ENCODE assay signal across 8 cellular contexts in the genomic region with DNA sequence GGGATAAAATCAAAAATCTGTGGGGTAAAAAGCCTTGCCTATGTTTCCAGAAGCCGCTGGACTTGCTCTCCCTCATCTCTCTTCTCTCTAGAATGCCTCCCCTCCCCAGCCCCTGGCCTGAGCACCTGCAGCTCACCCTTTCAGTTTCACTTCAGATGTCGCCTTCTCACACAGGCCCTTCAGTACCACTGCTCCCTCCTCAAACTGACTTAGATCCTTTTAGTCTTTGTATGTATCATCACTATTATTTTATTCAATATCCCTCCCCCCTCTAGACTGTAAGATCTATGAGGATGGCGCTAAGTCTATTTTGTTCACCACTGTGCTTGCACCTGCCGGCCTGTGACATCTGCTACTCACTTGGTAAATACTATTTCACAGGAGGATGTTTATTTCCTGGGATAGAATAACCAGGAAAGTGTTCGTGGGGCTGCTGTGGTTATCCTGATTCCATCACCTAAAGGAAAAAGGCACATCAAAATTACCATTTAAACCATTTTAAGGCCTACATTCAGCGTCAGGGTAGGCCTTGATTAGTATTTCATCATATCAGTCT.
A peak's percentile ranks its signal among the peaks of the same experiment; 100 is the strongest.
DNase-seq lines count a peak whose midpoint lies in the region; ATAC-seq and TF ChIP-seq lines count a peak whose summit lies in the region.

No MANE protein-coding gene starts in this region.

- 90% methylated on average over 6 of the region's 6 CpGs for WGBS in hepatocyte (ENCODE audit: low lambda C conversion rate, missing lambda C conversion rate)

- H3K4me3 Mint-ChIP-seq in type B pancreatic cell, result peak overlapping the region; percentile 51

- H3K4me2 ChIP-seq in DOHH2 (ENCODE audit: low read length) (0 out of 2 replicates have a peak overlapping the region, but pooled peaks have one; percentile 15), hepatocyte (no peak overlapping the region)

- TF ChIP-seq CTCF in DOHH2 (IDR thresholded peaks at IDR 0.05; ENCODE audit: low read depth, low read length, poor library complexity, severe bottlenecking) (no peak), type B pancreatic cell (conservative IDR thresholded peaks at IDR 0.05) (no peak), hepatocyte (IDR thresholded peaks at IDR 0.05; ENCODE audit: poor library complexity) (no peak)

- H3K27me3 Mint-ChIP-seq in type B pancreatic cell, result no peaks in the 10 kb centered on the region

- H3K79me2 ChIP-seq in DOHH2 (ENCODE audit: control insufficient read depth, low read length) (no peaks in the 10 kb centered on the region), hepatocyte (peaks cover 47% of the 10 kb centered on the region)

- H2AFZ ChIP-seq in hepatocyte, result no peak overlapping the region

- H3K9me3 Mint-ChIP-seq in type B pancreatic cell, result no peaks in the 10 kb centered on the region

- peaks cover 38% of the 10 kb centered on the region for H3K4me1 Mint-ChIP-seq in type B pancreatic cell (ENCODE audit: unreplicated experiment)

- H3K9me3 ChIP-seq in DOHH2 (ENCODE audit: control insufficient read depth, insufficient read depth, low read length), result no peaks in the 10 kb centered on the region
- no peaks in the 10 kb centered on the region for H3K9me3 ChIP-seq in hepatocyte (ENCODE audit: low read depth)

- H3K27ac Mint-ChIP-seq in type B pancreatic cell, result peak overlapping the region; percentile 17

- no peaks in the 10 kb centered on the region for H3K27me3 ChIP-seq in DOHH2 (ENCODE audit: control insufficient read depth, low read length)
- no peaks in the 10 kb centered on the region for H3K27me3 ChIP-seq in hepatocyte

- peak; percentile 68 for DNase-seq in NCI-H1092 treated with DMSO at 0.1 percent for 48 hours (lab: John Stamatoyannopoulos, UW)
- peak; percentile 9 for DNase-seq in activated gamma-delta T cell treated with anti-CD3 and anti-CD28 coated beads, Interleukin-2, amount 50 U/mL, for 16 hours (ENCODE audit: low read depth)
- DNase-seq in type B pancreatic cell (ENCODE audit: extremely low spot score, unreplicated experiment), result no peak
- DNase-seq in hepatocyte (ENCODE audit: low spot score), result no peak
- no peak for DNase-seq in globus pallidus (ENCODE audit: low spot score)
- DNase-seq in hippocampal formation (lab: John Stamatoyannopoulos, UW), result no peak

- peaks cover 18% of the 10 kb centered on the region for H3K4me1 ChIP-seq in DOHH2 (ENCODE audit: control insufficient read depth, low read length)
- H3K4me1 ChIP-seq in hepatocyte (ENCODE audit: insufficient read depth), result no peaks in the 10 kb centered on the region

- H3K36me3 ChIP-seq in DOHH2 (ENCODE audit: control insufficient read depth, low read length), result no peaks in the 10 kb centered on the region
- no peaks in the 10 kb centered on the region for H3K36me3 ChIP-seq in hepatocyte (replicated peaks; ENCODE audit: insufficient read depth, low read depth)

- H4K20me1 ChIP-seq in DOHH2 (ENCODE audit: control insufficient read depth, insufficient read depth, low read depth, low read length) (no peaks in the 10 kb centered on the region), hepatocyte (ENCODE audit: insufficient read depth, poor library complexity, severe bottlenecking) (peaks cover 4% of the 10 kb centered on the region)

- peaks cover 13% of the 10 kb centered on the region for H3K36me3 Mint-ChIP-seq in type B pancreatic cell

- peak; percentile 76 for ATAC-seq in GM21515 (IDR thresholded peaks at IDR 0.05; ENCODE audit: unreplicated experiment)

- H3K9me2 ChIP-seq in DOHH2 (replicated peaks; ENCODE audit: control insufficient read depth, low read length), result no peaks in the 10 kb centered on the region
- no peaks in the 10 kb centered on the region for H3K9me2 ChIP-seq in hepatocyte (replicated peaks; ENCODE audit: insufficient read depth)

- H3K27ac ChIP-seq in DOHH2 (ENCODE audit: low read depth, low read length) (no peak overlapping the region), hepatocyte (no peak overlapping the region)

- no peaks in the 10 kb centered on the region for H3F3A ChIP-seq in DOHH2 (ENCODE audit: control insufficient read depth, insufficient read depth)

- H3K4me3 ChIP-seq in DOHH2 (ENCODE audit: low read length), result no peak overlapping the region
- no peak overlapping the region for H3K4me3 ChIP-seq in hepatocyte

Comparison
In these comparisons a context has a peak if more than half of its experiments do, and no peak if none do; other contexts are left out.
1. DNase-seq: peak in NCI-H1092 treated with DMSO at 0.1 percent for 48 hours (single experiment) and activated gamma-delta T cell treated with anti-CD3 and anti-CD28 coated beads, Interleukin-2, amount 50 U/mL, for 16 hours (single experiment); none in type B pancreatic cell (single experiment), hepatocyte (single experiment), globus pallidus (single experiment) and hippocampal formation (0 of 2).